In genomic region chr7:148588168-148588890, GRCh38 we compare ENCODE assay signal across 20 cellular contexts. TPM values are rescaled to one million over a fixed set of nuclear protein-coding genes. Genes with fewer than 3 reads are reported as not detected.
A peak's percentile ranks its signal among the peaks of the same experiment; 100 is the strongest.
DNase-seq lines count a peak whose midpoint lies in the region; ATAC-seq, FAIRE-seq and TF ChIP-seq lines count a peak whose summit lies in the region.
"Had no signal": no experiment of that assay in that cellular context is flagged by ENCODE, and none has a peak within 500 bp of the region (broad histone marks: within the 10 kb centered on the region; RNA-seq: fewer than 3 reads in every experiment).

No MANE protein-coding gene starts in this region.

- H3K79me2 ChIP-seq in keratinocyte (ENCODE audit: control insufficient read depth, insufficient read depth, low read length): no peaks in the 10 kb centered on the region
- no peaks in the 10 kb centered on the region for H3K79me2 ChIP-seq in SK-N-SH (ENCODE audit: insufficient read depth)

- TF ChIP-seq RAD21 in SK-N-SH (IDR thresholded peaks at IDR 0.05; ENCODE audit: low read length): no peak

- H3K9ac ChIP-seq in keratinocyte (ENCODE audit: control insufficient read depth, extremely low read depth, insufficient read depth, low read length) (no peak overlapping the region), SK-N-SH (no peak overlapping the region)
- H3K9ac ChIP-seq: GM23248 had no signal

- H4K20me1 ChIP-seq in keratinocyte (ENCODE audit: control insufficient read depth, extremely low read depth, insufficient read depth, low read length): no peaks in the 10 kb centered on the region
- no peaks in the 10 kb centered on the region for H4K20me1 ChIP-seq in SK-N-SH (ENCODE audit: insufficient read depth)

- H3K4me3 ChIP-seq in keratinocyte (ENCODE audit: control insufficient read depth in 2 of 3, extremely low read depth in 1 of 3, insufficient read depth in 2 of 3, low read depth in 1 of 3, low read length in 3 of 3): no peak overlapping the region
- H3K4me3 ChIP-seq in SK-N-SH (ENCODE audit: low read depth in 2 of 2, low read length in 1 of 2): no peak overlapping the region
- H3K4me3 ChIP-seq: GM23248 had no signal

- H2AFZ ChIP-seq in keratinocyte (ENCODE audit: control insufficient read depth, low read length): no peak overlapping the region
- H2AFZ ChIP-seq in SK-N-SH (ENCODE audit: low read depth): no peak overlapping the region
- H2AFZ ChIP-seq: GM23248 had no signal

- DNase-seq in NCI-H748 (lab: John Stamatoyannopoulos, UW; ENCODE audit: unreplicated experiment): peak; percentile 9
- DNase-seq in NCI-H748 treated with DMSO at 0.1 percent for 48 hours (lab: John Stamatoyannopoulos, UW): no peak
- peak; percentile 68 for DNase-seq in NCI-H82 treated with DMSO at 0.1 percent for 48 hours (lab: John Stamatoyannopoulos, UW; ENCODE audit: unreplicated experiment)
- DNase-seq in keratinocyte (ENCODE audit: low read depth, low spot score): no peak
- DNase-seq in SK-N-SH: no peak
- no peak for DNase-seq in NCI-H1092 (lab: John Stamatoyannopoulos, UW)
- DNase-seq: Calu3; CD4-positive, alpha-beta memory T cell; DMS79; GM23248; NCI-H1105; NCI-H2029; NCI-H510A treated with DMSO at 0.1 percent for 48 hours; RPMI8226; SIG-M5; T-helper 2 cell had no signal

- CTCF ChIA-PET in SK-N-SH (lab: Yijun Ruan, JAX): interaction anchor here (1.0 to 1.2 kb wide), 3 partner anchors 12 to 23 kb away, joined by 3 to 5 read pairs (median 3); no protein-coding TSS in a partner anchor

- H3K4me2 ChIP-seq in keratinocyte (ENCODE audit: control insufficient read depth, extremely low read depth, insufficient read depth, low read depth, low read length): no peak overlapping the region
- no peak overlapping the region for H3K4me2 ChIP-seq in SK-N-SH

- ATAC-seq in HG03469 (IDR thresholded peaks at IDR 0.05; ENCODE audit: unreplicated experiment): no peak
- ATAC-seq in HG03045 (IDR thresholded peaks at IDR 0.05; ENCODE audit: unreplicated experiment): no peak

- no peaks in the 10 kb centered on the region for H3K9me1 ChIP-seq in keratinocyte (ENCODE audit: control insufficient read depth, extremely low read depth, insufficient read depth, low read length)

- FAIRE-seq in keratinocyte (lab: Jason Lieb, UNC): peak; percentile 5

- H3K36me3 ChIP-seq in keratinocyte (ENCODE audit: control insufficient read depth in 2 of 2, extremely low read depth in 1 of 2, insufficient read depth in 2 of 2, low read length in 2 of 2): no peaks in the 10 kb centered on the region
- no peaks in the 10 kb centered on the region for H3K36me3 ChIP-seq in SK-N-SH (replicated peaks in 1 of 2; ENCODE audit: control insufficient read depth in 1 of 2, insufficient read depth in 2 of 2, low read length in 1 of 2)

- no peaks in the 10 kb centered on the region for H3F3A ChIP-seq in SK-N-SH (replicated peaks; ENCODE audit: insufficient read depth)

- dilution Hi-C loops in keratinocyte (cut with MboI; ENCODE audit: extremely low pct_ligation_motif_present, low sequenced_read_pairs): no loop called here

- no peak for TF ChIP-seq EP300 in SK-N-SH (IDR thresholded peaks at IDR 0.05; ENCODE audit: borderline replicate concordance in 1 of 2, low read depth in 1 of 2, low read length in 1 of 2)

- H3K9me3 ChIP-seq in keratinocyte (ENCODE audit: control insufficient read depth, low read depth, low read length) (no peaks in the 10 kb centered on the region), SK-N-SH (no peaks in the 10 kb centered on the region)

- H3K27ac ChIP-seq in keratinocyte (ENCODE audit: control insufficient read depth, insufficient read depth, low read length) (no peak overlapping the region), SK-N-SH (ENCODE audit: low read depth in 2 of 2, low read length in 1 of 2) (no peak overlapping the region)
- H3K27ac ChIP-seq: 22Rv1, GM23248 had no signal

- POLR2A ChIA-PET in SK-N-SH (lab: Yijun Ruan, JAX): no interaction called here

- H3K27me3 ChIP-seq in keratinocyte (ENCODE audit: control insufficient read depth, extremely low read depth, insufficient read depth, low read length) (no peaks in the 10 kb centered on the region), SK-N-SH (ENCODE audit: insufficient read depth) (peaks cover 17% of the 10 kb centered on the region; the same call in 1 of the 2 replicates)

- WGBS in SK-N-SH (ENCODE audit: low lambda C conversion rate): 78% methylated on average over 13 of the region's 13 CpGs

- no peak for TF ChIP-seq CTCF in keratinocyte (optimal IDR thresholded peaks at IDR 0.05 in 1 of 3, IDR thresholded peaks at IDR 0.05 in 1 of 3, conservative IDR thresholded peaks at IDR 0.05 in 1 of 3; ENCODE audit: extremely low read depth in 1 of 3, insufficient read depth in 2 of 3, low read length in 3 of 3)
- TF ChIP-seq CTCF in SK-N-SH (IDR thresholded peaks at IDR 0.05): no peak

- no peaks in the 10 kb centered on the region for H3K9me2 ChIP-seq in SK-N-SH

- H3K4me1 ChIP-seq in keratinocyte (ENCODE audit: control insufficient read depth, extremely low read depth, insufficient read depth, low read length): no peaks in the 10 kb centered on the region
- no peaks in the 10 kb centered on the region for H3K4me1 ChIP-seq in SK-N-SH (ENCODE audit: control insufficient read depth in 1 of 2, insufficient read depth in 2 of 2, low read depth in 1 of 2, low read length in 1 of 2)

TF ChIP-seq in SK-N-SH, 30 proteins besides CTCF, POLR2A, EP300 and RAD21:
- TF ChIP-seq RXRA (IDR thresholded peaks at IDR 0.05; ENCODE audit: borderline replicate concordance, low read depth): no peak
- no peak for TF ChIP-seq MAX (IDR thresholded peaks at IDR 0.05; ENCODE audit: low read depth)
- no peak for TF ChIP-seq CHD2 (IDR thresholded peaks at IDR 0.05; ENCODE audit: low read length, partially characterized antibody)
- no peak for TF ChIP-seq REST (IDR thresholded peaks at IDR 0.05; ENCODE audit: low read depth, low read length)
- no peak for TF ChIP-seq FOXJ3 (CRISPR knock-in tag; IDR thresholded peaks at IDR 0.05)
- no peak for TF ChIP-seq IRF3 (IDR thresholded peaks at IDR 0.05; ENCODE audit: low read depth, low read length)
- TF ChIP-seq TAF1 (IDR thresholded peaks at IDR 0.05; ENCODE audit: borderline replicate concordance, low read depth, low read length): no peak
- TF ChIP-seq MEF2A (IDR thresholded peaks at IDR 0.05; ENCODE audit: borderline replicate concordance, low read depth): no peak
- no peak for TF ChIP-seq TCF12 (IDR thresholded peaks at IDR 0.05)
- TF ChIP-seq TEAD4 (IDR thresholded peaks at IDR 0.05; ENCODE audit: borderline replicate concordance, insufficient read depth): no peak
- no peak for TF ChIP-seq JUND (IDR thresholded peaks at IDR 0.05)
- TF ChIP-seq NFIC (IDR thresholded peaks at IDR 0.05; ENCODE audit: borderline replicate concordance): no peak
TF ChIP-seq in SK-N-SH: peak in this region for 0.

RNA-seq across cellular contexts. Expression of gene C7orf33, which starts 2.2 kb away (rescaled TPM):
- polyA plus RNA-seq in keratinocyte (not detected in 3 replicates), SK-N-SH (2012; rRNA removed) (not detected in 2 replicates)
- polyA plus RNA-seq in keratinocyte (2011; ENCODE audit: low read depth): not detected
- polyA plus RNA-seq in keratinocyte (2011; cell fraction: cytosol; rRNA removed): not detected in 2 replicates
- not detected in 2 replicates for polyA plus RNA-seq in keratinocyte (2011; cell fraction: nucleus; rRNA removed)
- polyA plus RNA-seq in keratinocyte (2012; ENCODE audit: low replicate concordance): not detected in 2 replicates
- polyA minus RNA-seq in keratinocyte: not detected in 3 replicates
- polyA minus RNA-seq in keratinocyte (2011; cell fraction: cytosol; rRNA and poly(A)+ RNA removed): not detected
- not detected in 2 replicates for polyA minus RNA-seq in keratinocyte (2011; cell fraction: nucleus; rRNA and poly(A)+ RNA removed)
- not detected in 2 replicates for polyA plus RNA-seq in SK-N-SH (2012; cell fraction: cytosol; rRNA removed)
- polyA plus RNA-seq in SK-N-SH (2012; cell fraction: nucleus; rRNA removed): not detected in 2 replicates
- polyA plus RNA-seq: BJ; CD4-positive, alpha-beta memory T cell; GM23248 had no signal

Comparison
In these comparisons a context has a peak if more than half of its experiments do, and no peak if none do; other contexts are left out.
1. DNase-seq: peak in NCI-H748 (single experiment) and NCI-H82 treated with DMSO at 0.1 percent for 48 hours (single experiment); none in NCI-H748 treated with DMSO at 0.1 percent for 48 hours (single experiment), keratinocyte (single experiment), SK-N-SH (single experiment) and NCI-H1092 (single experiment).